8 cellular contexts compared by ENCODE assay signal in genomic region chr2:86790134-86790827, GRCh38. TPM values are rescaled to one million over a fixed set of nuclear protein-coding genes. Genes with fewer than 3 reads are reported as not detected.
DNase-seq lines count a peak whose midpoint lies in the region; ATAC-seq and TF ChIP-seq lines count a peak whose summit lies in the region.

No MANE protein-coding gene starts in this region.

- peaks cover 2% of the 10 kb centered on the region for H3K9me3 Mint-ChIP-seq in activated naive CD4-positive, alpha-beta T cell treated with anti-CD3 and anti-CD28 coated beads for 36 hours
- H3K9me3 Mint-ChIP-seq in activated T-cell treated with anti-CD3 and anti-CD28 coated beads, Interleukin-2, amount 50 U/mL, for 72 hours: peaks cover 3 to 4% of the 10 kb centered on the region in 2 donors

- 6% methylated on average over 21 of the region's 55 CpGs for WGBS in suprapubic skin

- peak overlapping the region; percentile 32 for H3K4me3 ChIP-seq in suprapubic skin

- intact Hi-C loops in activated naive CD4-positive, alpha-beta T cell treated with anti-CD3 and anti-CD28 coated beads for 36 hours (cut with micrococcal nuclease): no loop called here

- TF ChIP-seq POLR2A in suprapubic skin (IDR thresholded peaks at IDR 0.05): no peak

- no peaks in the 10 kb centered on the region for H3K36me3 ChIP-seq in suprapubic skin

- CTCF ChIA-PET in activated naive CD4-positive, alpha-beta T cell treated with anti-CD3 and anti-CD28 coated beads for 36 hours (lab: Charles Lee): interaction anchor here (0.7 to 1.2 kb wide), 2 partner anchors 18 to 302 kb away, joined by 3 read pairs; no protein-coding TSS in a partner anchor

- no peak overlapping the region for H3K27ac ChIP-seq in suprapubic skin

- peaks cover 4% of the 10 kb centered on the region for H3K36me3 Mint-ChIP-seq in activated naive CD4-positive, alpha-beta T cell treated with anti-CD3 and anti-CD28 coated beads for 36 hours (ENCODE audit: low read depth)
- peaks cover 12 to 14% of the 10 kb centered on the region in 2 donors for H3K36me3 Mint-ChIP-seq in activated T-cell treated with anti-CD3 and anti-CD28 coated beads, Interleukin-2, amount 50 U/mL, for 72 hours (ENCODE audit: insufficient read depth in 2 of 2)

- H3K27me3 ChIP-seq in suprapubic skin: peaks cover 67% of the 10 kb centered on the region

- no peak for TF ChIP-seq CTCF in suprapubic skin (IDR thresholded peaks at IDR 0.05)

- peaks cover 37% of the 10 kb centered on the region for H3K4me1 ChIP-seq in suprapubic skin

- peaks cover 16% of the 10 kb centered on the region for H3K4me1 Mint-ChIP-seq in activated naive CD4-positive, alpha-beta T cell treated with anti-CD3 and anti-CD28 coated beads for 36 hours (ENCODE audit: low read depth)
- peaks cover 53% of the 10 kb centered on the region for H3K4me1 Mint-ChIP-seq in activated T-cell treated with anti-CD3 and anti-CD28 coated beads, Interleukin-2, amount 50 U/mL, for 72 hours (ENCODE audit: low read depth)

- ATAC-seq in activated T-cell treated with anti-CD3 and anti-CD28 coated beads, Interleukin-2, amount 50 U/mL, for 72 hours (replicated peaks in 1 of 2): no peak
- no peak for ATAC-seq in HG02870 (IDR thresholded peaks at IDR 0.05; ENCODE audit: unreplicated experiment)

- H3K27ac Mint-ChIP-seq in activated naive CD4-positive, alpha-beta T cell treated with anti-CD3 and anti-CD28 coated beads for 36 hours: no peak overlapping the region
- H3K27ac Mint-ChIP-seq in activated T-cell treated with anti-CD3 and anti-CD28 coated beads, Interleukin-2, amount 50 U/mL, for 72 hours: peak overlapping the region; percentile 84

- peak overlapping the region; percentile 66 for H3K4me3 Mint-ChIP-seq in activated naive CD4-positive, alpha-beta T cell treated with anti-CD3 and anti-CD28 coated beads for 36 hours
- H3K4me3 Mint-ChIP-seq in activated T-cell treated with anti-CD3 and anti-CD28 coated beads, Interleukin-2, amount 50 U/mL, for 72 hours: peak overlapping the region; percentile 83 to 85

- no peak for TF ChIP-seq EP300 in suprapubic skin (IDR thresholded peaks at IDR 0.05)

- H3K27me3 Mint-ChIP-seq in activated naive CD4-positive, alpha-beta T cell treated with anti-CD3 and anti-CD28 coated beads for 36 hours (ENCODE audit: low read depth): peaks cover 56% of the 10 kb centered on the region
- H3K27me3 Mint-ChIP-seq in activated T-cell treated with anti-CD3 and anti-CD28 coated beads, Interleukin-2, amount 50 U/mL, for 72 hours (ENCODE audit: low read depth): peaks cover 46% of the 10 kb centered on the region

- no peak for DNase-seq in activated naive CD4-positive, alpha-beta T cell treated with anti-CD3 and anti-CD28 coated beads for 36 hours
- no peak for DNase-seq in activated naive CD4-positive, alpha-beta T cell (lab: John Stamatoyannopoulos, UW)
- DNase-seq in activated T-cell treated with anti-CD3 and anti-CD28 coated beads, Interleukin-2, amount 50 U/mL, for 72 hours: peak; percentile 35 to 39
- DNase-seq in left kidney (ENCODE audit: low read depth, low spot score): peak; percentile 48
- DNase-seq in suprapubic skin (ENCODE audit: low spot score in 2 of 2): no peak
- DNase-seq in NCI-H82 treated with DMSO at 0.1 percent for 48 hours (lab: John Stamatoyannopoulos, UW; ENCODE audit: unreplicated experiment): no peak
- DNase-seq in inferior parietal cortex (ENCODE audit: extremely low spot score): no peak

- no peaks in the 10 kb centered on the region for H3K9me3 ChIP-seq in suprapubic skin

RNA-seq across cellular contexts. Expression of gene CD8A, which starts 0.4 kb away (rescaled TPM):
- total RNA-seq in activated naive CD4-positive, alpha-beta T cell treated with anti-CD3 and anti-CD28 coated beads for 36 hours: 1 to 10 TPM; 1.3 to 1.4 TPM
- total RNA-seq in activated T-cell treated with anti-CD3 and anti-CD28 coated beads, Interleukin-2, amount 50 U/mL, for 72 hours: 100 to 1,000 TPM; 180 to 222 TPM
- 1 to 10 TPM in 2 of 4 donors, under 1 TPM in 1, not detected in 1; 0.15 to 1.5 (median 1.2) TPM for total RNA-seq in suprapubic skin

Comparison
In these comparisons a context has a peak if more than half of its experiments do, and no peak if none do; other contexts are left out.
1. DNase-seq: peak in activated T-cell treated with anti-CD3 and anti-CD28 coated beads, Interleukin-2, amount 50 U/mL, for 72 hours (2 of 2) and left kidney (single experiment); none in activated naive CD4-positive, alpha-beta T cell treated with anti-CD3 and anti-CD28 coated beads for 36 hours (single experiment), activated naive CD4-positive, alpha-beta T cell (0 of 4), suprapubic skin (0 of 2), NCI-H82 treated with DMSO at 0.1 percent for 48 hours (single experiment) and inferior parietal cortex (single experiment).
2. RNA of gene CD8A, which starts 0.4 kb away (total RNA-seq): 180 to 222 TPM in activated T-cell treated with anti-CD3 and anti-CD28 coated beads, Interleukin-2, amount 50 U/mL, for 72 hours; 1.3 to 1.4 TPM in activated naive CD4-positive, alpha-beta T cell treated with anti-CD3 and anti-CD28 coated beads for 36 hours and 0.15 to 1.5 TPM in suprapubic skin; every median in the first group is over 10 times any median in the second.